8 cellular contexts compared by ENCODE assay signal in genomic region chr4:153573881-153574807, GRCh38.
DNase-seq lines count a peak whose midpoint lies in the region; ATAC-seq and TF ChIP-seq lines count a peak whose summit lies in the region.

No MANE protein-coding gene starts in this region.

- H3K36me3 ChIP-seq in SK-N-SH (replicated peaks in 1 of 2; ENCODE audit: control insufficient read depth in 1 of 2, insufficient read depth in 2 of 2, low read length in 1 of 2) (no peaks in the 10 kb centered on the region), adipocyte (ENCODE audit: control insufficient read depth, insufficient read depth, low read length, severe bottlenecking) (no peaks in the 10 kb centered on the region)

- H3K4me1 ChIP-seq in SK-N-SH (ENCODE audit: control insufficient read depth in 1 of 2, insufficient read depth in 2 of 2, low read depth in 1 of 2, low read length in 1 of 2) (peaks cover 0 to 9% of the 10 kb centered on the region in 2 experiments; a peak in 3 of 4 replicates), adipocyte (ENCODE audit: control insufficient read depth, insufficient read depth, low read length) (peaks cover 6% of the 10 kb centered on the region)

- H3K4me2 ChIP-seq in SK-N-SH = peak overlapping the region; percentile 5; the same call in 1 of the 2 replicates

- no peaks in the 10 kb centered on the region for H4K20me1 ChIP-seq in SK-N-SH (ENCODE audit: insufficient read depth)

- no peak for TF ChIP-seq EP300 in SK-N-SH (IDR thresholded peaks at IDR 0.05; ENCODE audit: borderline replicate concordance in 1 of 2, low read depth in 1 of 2, low read length in 1 of 2)

- no peaks in the 10 kb centered on the region for H3F3A ChIP-seq in SK-N-SH (replicated peaks; ENCODE audit: insufficient read depth)

- 82% methylated on average over 4 of the region's 4 CpGs for WGBS in SK-N-SH (ENCODE audit: low lambda C conversion rate)

- H3K27ac ChIP-seq in SK-N-SH (ENCODE audit: low read depth in 2 of 2, low read length in 1 of 2) = no peak overlapping the region; a peak in 1 of 4 replicates

- H3K9ac ChIP-seq in SK-N-SH (no peak overlapping the region), adipocyte (ENCODE audit: low read length) (no peak overlapping the region)

- TF ChIP-seq CTCF in AG09309 (IDR thresholded peaks at IDR 0.05; ENCODE audit: control insufficient read depth, insufficient read depth, low read depth, low read length, missing control alignments) (peak; percentile 78), SK-N-SH (IDR thresholded peaks at IDR 0.05) (peak; percentile 82)

- H3K79me2 ChIP-seq in SK-N-SH (ENCODE audit: insufficient read depth) = no peaks in the 10 kb centered on the region

- H3K9me3 ChIP-seq in SK-N-SH (no peaks in the 10 kb centered on the region), adipocyte (ENCODE audit: control insufficient read depth, low read length) (no peaks in the 10 kb centered on the region)

- no peak overlapping the region for H2AFZ ChIP-seq in SK-N-SH (ENCODE audit: low read depth)

- peak; percentile 93 for TF ChIP-seq RAD21 in SK-N-SH (IDR thresholded peaks at IDR 0.05; ENCODE audit: low read length)

- DNase-seq in AG09309 (ENCODE audit: low read depth) (peak; percentile 75), SK-N-SH (peak; percentile 58), adipocyte (ENCODE audit: low read depth) (peak; percentile 85), hepatic stellate cell (ENCODE audit: low spot score) (peak; percentile 50), HuH-7.5 (ENCODE audit: low spot score) (no peak)
- peak; percentile 46 for DNase-seq in stimulated activated CD4-positive, alpha-beta T cell treated with anti-CD3 and anti-CD28 coated beads, Interleukin-12 subunit alpha, Interleukin-12 subunit beta, amount 100 ng/mL, for 4 hours

- no peaks in the 10 kb centered on the region for H3K9me2 ChIP-seq in SK-N-SH

- H3K4me3 ChIP-seq in AG09309 (ENCODE audit: control insufficient read depth, low read depth, low read length) (no peak overlapping the region), SK-N-SH (ENCODE audit: low read depth in 2 of 2, low read length in 1 of 2) (no peak overlapping the region), adipocyte (ENCODE audit: low read length) (no peak overlapping the region)

- CTCF ChIA-PET in SK-N-SH (lab: Yijun Ruan, JAX) = interaction anchor here (0.5 to 4.7 kb wide), 47 partner anchors 8 to 436 kb away, joined by 3 to 67 read pairs (median 4); partner anchors contain the start of genes MND1 and TMEM131L

- no peaks in the 10 kb centered on the region for H3K27me3 ChIP-seq in SK-N-SH (ENCODE audit: insufficient read depth)
- no peaks in the 10 kb centered on the region for H3K27me3 ChIP-seq in adipocyte (replicated peaks; ENCODE audit: control insufficient read depth, insufficient read depth, low read length)

- ATAC-seq in GM18498 (IDR thresholded peaks at IDR 0.05; ENCODE audit: unreplicated experiment) = peak; percentile 72
- ATAC-seq in HG03460 (IDR thresholded peaks at IDR 0.05; ENCODE audit: unreplicated experiment) = peak; percentile 62

- POLR2A ChIA-PET in SK-N-SH (lab: Yijun Ruan, JAX) = interaction anchor here (0.6 to 1.0 kb wide), 2 partner anchors 109 to 228 kb away, joined by 3 to 4 read pairs; no protein-coding TSS in a partner anchor

TF ChIP-seq in SK-N-SH, 30 proteins besides CTCF, POLR2A, EP300 and RAD21:
- TF ChIP-seq, protein P1, sequence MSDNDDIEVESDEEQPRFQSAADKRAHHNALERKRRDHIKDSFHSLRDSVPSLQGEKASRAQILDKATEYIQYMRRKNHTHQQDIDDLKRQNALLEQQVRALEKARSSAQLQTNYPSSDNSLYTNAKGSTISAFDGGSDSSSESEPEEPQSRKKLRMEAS (IDR thresholded peaks at IDR 0.05; ENCODE audit: low read depth) = 0 out of 2 replicates have a peak, but pooled peaks have one; percentile 28
- TF ChIP-seq ELF1 (IDR thresholded peaks at IDR 0.05) = no peak
- TF ChIP-seq MXI1 (IDR thresholded peaks at IDR 0.05; ENCODE audit: low read depth, low read length) = peak; percentile 33; the same call in 1 of the 2 replicates
- TF ChIP-seq SMC3 (IDR thresholded peaks at IDR 0.05; ENCODE audit: low read depth, low read length) = peak; percentile 95
